Comparison of ENCODE assay signal across 1 cellular context in the genomic region with DNA sequence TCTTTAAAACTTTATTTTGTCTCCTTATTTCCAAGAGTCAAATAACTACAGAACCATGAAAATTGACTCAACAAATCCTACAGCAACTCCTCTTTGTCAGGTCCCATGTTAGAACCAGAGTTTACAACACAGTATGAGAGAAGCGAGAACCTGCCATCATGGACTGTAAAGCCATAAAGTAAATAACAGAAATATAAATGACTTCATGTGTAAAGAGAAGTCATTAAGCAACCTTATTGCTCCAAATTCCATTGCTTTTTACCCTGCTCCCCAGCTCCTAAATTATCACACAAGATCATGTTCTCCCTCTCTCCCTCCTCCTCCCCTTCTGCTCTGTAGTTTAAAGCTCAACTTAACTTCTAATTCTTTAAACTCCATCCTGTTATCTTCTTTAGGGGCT.
TF ChIP-seq lines count a peak whose summit lies in the region.

No MANE protein-coding gene starts in this region.

TF ChIP-seq in A549, 52 proteins besides CTCF, POLR2A, EP300 and RAD21 (continued from another document):
- TF ChIP-seq E2F6 (IDR thresholded peaks at IDR 0.05; ENCODE audit: borderline replicate concordance, low read depth), result no peak
- no peak for TF ChIP-seq FOSB (CRISPR knock-in tag; IDR thresholded peaks at IDR 0.05)
- TF ChIP-seq CEBPB (IDR thresholded peaks at IDR 0.05), result no peak
- TF ChIP-seq, protein P1, sequence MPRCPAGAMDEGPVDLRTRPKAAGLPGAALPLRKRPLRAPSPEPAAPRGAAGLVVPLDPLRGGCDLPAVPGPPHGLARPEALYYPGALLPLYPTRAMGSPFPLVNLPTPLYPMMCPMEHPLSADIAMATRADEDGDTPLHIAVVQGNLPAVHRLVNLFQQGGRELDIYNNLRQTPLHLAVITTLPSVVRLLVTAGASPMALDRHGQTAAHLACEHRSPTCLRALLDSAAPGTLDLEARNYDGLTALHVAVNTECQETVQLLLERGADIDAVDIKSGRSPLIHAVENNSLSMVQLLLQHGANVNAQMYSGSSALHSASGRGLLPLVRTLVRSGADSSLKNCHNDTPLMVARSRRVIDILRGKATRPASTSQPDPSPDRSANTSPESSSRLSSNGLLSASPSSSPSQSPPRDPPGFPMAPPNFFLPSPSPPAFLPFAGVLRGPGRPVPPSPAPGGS (IDR thresholded peaks at IDR 0.05), result no peak
- TF ChIP-seq PHF8 (IDR thresholded peaks at IDR 0.05; ENCODE audit: borderline replicate concordance, low read depth), result no peak
- no peak for TF ChIP-seq FOSL2 (IDR thresholded peaks at IDR 0.05)
- TF ChIP-seq FOSL2 (CRISPR knock-in tag; IDR thresholded peaks at IDR 0.05), result no peak
- TF ChIP-seq HMGXB4 (CRISPR knock-in tag; IDR thresholded peaks at IDR 0.05; ENCODE audit: borderline replicate concordance), result no peak
